In genomic region chr22:38923463-38924196, GRCh38 we compare ENCODE assay signal across 9 cellular contexts. TPM values are rescaled to one million over a fixed set of nuclear protein-coding genes. Genes with fewer than 3 reads are reported as not detected.
DNase-seq lines count a peak whose midpoint lies in the region; ATAC-seq, FAIRE-seq and TF ChIP-seq lines count a peak whose summit lies in the region.
"Had no signal": no experiment of that assay in that cellular context is flagged by ENCODE, and none has a peak within 500 bp of the region (broad histone marks: within the 10 kb centered on the region; RNA-seq: fewer than 3 reads in every experiment).

No MANE protein-coding gene starts in this region.

- H3K4me3 ChIP-seq in pancreas: peak overlapping the region in 2 of 4 donors; percentile 0 to 5

- intact Hi-C loops in pancreas (cut with DNase I): loop anchor here in 1 of 3 donors (10.0 kb wide), 1 partner anchor 49 kb away; the partner anchor contains the start of gene CBX6

- ATAC-seq in SK-N-SH treated with all-trans-retinoic acid at 6 μM for 48 hours: peak; percentile 86
- ATAC-seq in foreskin keratinocyte: peak; percentile 79
- peak; percentile 69 to 79 (median 76) for ATAC-seq in pancreas

- H3K27me3 ChIP-seq in foreskin keratinocyte (peaks cover 78% of the 10 kb centered on the region), pancreas (no peaks in the 10 kb centered on the region)

- FAIRE-seq in pancreas (lab: Jason Lieb, UNC): no peak

- 11 to 17% methylated on average over 9 of the region's 9 CpGs for WGBS in pancreas, 2 donors

- TF ChIP-seq CTCF in 22Rv1 (IDR thresholded peaks at IDR 0.05) (peak; percentile 68), foreskin keratinocyte (conservative IDR thresholded peaks at IDR 0.05) (peak; percentile 39), pancreas (IDR thresholded peaks at IDR 0.05) (peak in 1 of 4 donors; percentile 30)

- no peaks in the 10 kb centered on the region for H3K9me3 ChIP-seq in pancreas

- no peaks in the 10 kb centered on the region for H3K36me3 ChIP-seq in pancreas

- H3K27ac ChIP-seq in 22Rv1 (peak overlapping the region; percentile 100), foreskin keratinocyte (no peak overlapping the region), pancreas (peak overlapping the region; percentile 78 to 93 (median 80))

- DNase-seq in HuH-7.5 (ENCODE audit: low spot score) (peak; percentile 55), foreskin keratinocyte (peak; percentile 57 to 59), pancreas (peak in 5 of 6 donors; percentile 74 to 82 (median 77)), NK-92 (lab: John Stamatoyannopoulos, UW; ENCODE audit: unreplicated experiment) (no peak)
- no peak for DNase-seq in stimulated activated CD4-positive, alpha-beta T cell treated with anti-CD3 and anti-CD28 coated beads, Interleukin-15, amount 100 ng/mL, for 24 hours
- DNase-seq in activated CD4-positive, alpha-beta T cell treated with anti-CD3 and anti-CD28 coated beads for 4 hours: no peak
- DNase-seq: DND-41 had no signal

- peaks cover 14% of the 10 kb centered on the region for H3K4me1 ChIP-seq in foreskin keratinocyte
- peaks cover 27 to 34% (median 30%) of the 10 kb centered on the region in 3 donors for H3K4me1 ChIP-seq in pancreas

TF ChIP-seq in SK-N-SH treated with all-trans-retinoic acid at 6 μM for 48 hours, 23 proteins besides CTCF, POLR2A, EP300 and RAD21:
- no peak for TF ChIP-seq PPARA (CRISPR knock-in tag; IDR thresholded peaks at IDR 0.05; ENCODE audit: borderline replicate concordance)
- no peak for TF ChIP-seq CSDC2 (CRISPR knock-in tag; IDR thresholded peaks at IDR 0.05)
- no peak for TF ChIP-seq OSR1 (CRISPR knock-in tag; IDR thresholded peaks at IDR 0.05)
TF ChIP-seq in SK-N-SH treated with all-trans-retinoic acid at 6 μM for 48 hours: peak in this region for 0.

RNA-seq across cellular contexts. Expression of gene APOBEC3A, which starts 33.8 kb away (rescaled TPM):
- not detected in 2 replicates for total RNA-seq in foreskin keratinocyte
- not detected in 2 replicates for polyA plus RNA-seq in foreskin keratinocyte
- total RNA-seq in pancreas: 1 to 10 TPM in 1 of 6 donors, under 1 TPM in 4, not detected in 1; 0.24 to 1.1 (median 0.64) TPM
- under 1 TPM in 1 of 2 donors, not detected in 1; 0.07 TPM for polyA plus RNA-seq in pancreas

RNA-seq across cellular contexts. Expression of gene CBX6, which starts 51.6 kb away (rescaled TPM):
- total RNA-seq in foreskin keratinocyte (23.2 and 32.7 TPM in 2 replicates), pancreas (10 to 100 TPM; 22.5 to 44.6 (median 29.2) TPM)
- polyA plus RNA-seq in foreskin keratinocyte (8.5 and 11.4 TPM in 2 replicates), pancreas (10 to 100 TPM; 23.1 to 29.0 TPM)

RNA-seq across cellular contexts. Expression of gene APOBEC3B, which starts 58.5 kb away (rescaled TPM):
- total RNA-seq in foreskin keratinocyte (0.41 and 1.6 TPM in 2 replicates), pancreas (10 to 100 TPM in 1 of 6 donors, 1 to 10 TPM in 4, under 1 TPM in 1; 0.60 to 10.2 (median 2.7) TPM)
- polyA plus RNA-seq in foreskin keratinocyte (1.4 and 3.4 TPM in 2 replicates), pancreas (1 to 10 TPM; 2.4 to 4.7 TPM)

Comparison
In these comparisons a context has a peak if more than half of its experiments do, and no peak if none do; other contexts are left out.
1. DNase-seq: peak in HuH-7.5 (single experiment), foreskin keratinocyte (2 of 2) and pancreas (5 of 6); none in NK-92 (single experiment), stimulated activated CD4-positive, alpha-beta T cell treated with anti-CD3 and anti-CD28 coated beads, Interleukin-15, amount 100 ng/mL, for 24 hours (single experiment) and activated CD4-positive, alpha-beta T cell treated with anti-CD3 and anti-CD28 coated beads for 4 hours (0 of 2).
2. Peak in every context shown above with its lines, with median percentiles within 50 percentile points of each other: ATAC-seq.